Comparison of ENCODE assay signal across 1 cellular context in genomic region chr1:234928642-234929041, GRCh38.
TF ChIP-seq lines count a peak whose summit lies in the region.

No MANE protein-coding gene starts in this region.

TF ChIP-seq in IMR-90, 13 proteins besides CTCF, POLR2A, EP300 and RAD21:
- TF ChIP-seq FOS (IDR thresholded peaks at IDR 0.05; ENCODE audit: low read depth, low read length) (no peak), USF2 (IDR thresholded peaks at IDR 0.05; ENCODE audit: low read depth, low read length) (no peak), MXI1 (IDR thresholded peaks at IDR 0.05; ENCODE audit: borderline replicate concordance, low read depth, low read length) (no peak), BHLHE40 (IDR thresholded peaks at IDR 0.05; ENCODE audit: low read depth, low read length) (no peak), RCOR1 (IDR thresholded peaks at IDR 0.05; ENCODE audit: insufficient replicate concordance, low read length) (no peak), MAZ (IDR thresholded peaks at IDR 0.05; ENCODE audit: borderline replicate concordance, low read depth, low read length) (no peak), SMC3 (IDR thresholded peaks at IDR 0.05; ENCODE audit: low read depth, low read length) (no peak), NFE2L2 (IDR thresholded peaks at IDR 0.05; ENCODE audit: low read depth, low read length) (no peak)
